ENCODE assay signal across 23 cellular contexts in the genomic region with DNA sequence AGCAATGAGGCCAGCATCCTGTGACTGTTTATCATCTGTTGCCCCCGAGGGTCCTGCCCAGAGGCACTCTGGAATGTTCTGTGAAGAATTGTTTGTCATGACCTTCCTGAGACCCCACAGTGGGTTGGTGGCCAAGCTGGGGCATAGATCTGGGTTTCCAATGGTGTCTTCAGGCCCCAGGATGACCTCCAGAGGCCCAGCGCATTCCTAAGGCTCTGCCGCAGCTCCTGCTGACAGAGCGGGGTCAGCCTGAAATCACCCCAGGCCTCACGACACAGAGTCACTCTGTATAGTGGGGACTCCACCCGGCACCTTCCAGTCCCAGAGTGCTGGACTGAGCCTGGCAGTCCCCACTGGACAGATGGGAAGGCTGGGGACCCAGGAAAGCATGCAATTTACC. TPM values are rescaled to one million over a fixed set of nuclear protein-coding genes. Genes with fewer than 3 reads are reported as not detected.
DNase-seq lines count a peak whose midpoint lies in the region; ATAC-seq and TF ChIP-seq lines count a peak whose summit lies in the region.
"Had no signal": no experiment of that assay in that cellular context is flagged by ENCODE, and none has a peak within 500 bp of the region (broad histone marks: within the 10 kb centered on the region; RNA-seq: fewer than 3 reads in every experiment).

No MANE protein-coding gene starts in this region.

- peak overlapping the region; percentile 46 for H2AFZ ChIP-seq in osteoblast (ENCODE audit: low read length)

- H3K27ac ChIP-seq in SJCRH30 = peak overlapping the region; percentile 81
- H3K27ac ChIP-seq in osteoblast (ENCODE audit: low read depth, low read length) = peak overlapping the region; percentile 48
- no peak overlapping the region for H3K27ac ChIP-seq in thyroid gland
- H3K27ac ChIP-seq: A549, foreskin keratinocyte, neutrophil had no signal

- peak overlapping the region; percentile 15 for H3K4me2 ChIP-seq in osteoblast (ENCODE audit: insufficient read depth, low read length)
- H3K4me2 ChIP-seq: A549 had no signal

- H3K36me3 Mint-ChIP-seq in endothelial cell (ENCODE audit: low read depth, unreplicated experiment) = peaks cover 24% of the 10 kb centered on the region

- H3K4me3 ChIP-seq in SJCRH30 (no peak overlapping the region), osteoblast (ENCODE audit: insufficient read depth, low read length) (no peak overlapping the region), thyroid gland (replicated peaks in 1 of 3) (no peak overlapping the region)
- H3K4me3 ChIP-seq: A549 had no signal

- H3K79me2 ChIP-seq in osteoblast (ENCODE audit: insufficient read depth, low read length) = no peaks in the 10 kb centered on the region

- no peak for TF ChIP-seq POLR2A in thyroid gland (IDR thresholded peaks at IDR 0.05)

- H3K9me3 Mint-ChIP-seq in endothelial cell (ENCODE audit: unreplicated experiment) = no peaks in the 10 kb centered on the region
- H3K9me3 Mint-ChIP-seq: activated CD4-positive, alpha-beta memory T cell treated with anti-CD3 and anti-CD28 coated beads, Interleukin-2, amount 10 ng/mL, durations not matched to agents 7 days and 5 days; activated naive CD8-positive, alpha-beta T cell treated with anti-CD3 and anti-CD28 coated beads, Interleukin-2, amount 10 ng/mL, durations not matched to agents 7 days and 5 days had no signal

- H3K27me3 ChIP-seq in SJCRH30 (no peaks in the 10 kb centered on the region), osteoblast (ENCODE audit: insufficient read depth, low read length) (no peaks in the 10 kb centered on the region), thyroid gland (no peaks in the 10 kb centered on the region)
- H3K27me3 ChIP-seq: foreskin keratinocyte had no signal

- H3K9me3 ChIP-seq in SJCRH30 (replicated peaks) (no peaks in the 10 kb centered on the region), osteoblast (ENCODE audit: low read depth, low read length) (no peaks in the 10 kb centered on the region), thyroid gland (no peaks in the 10 kb centered on the region)
- H3K9me3 ChIP-seq: A549, neutrophil had no signal

- intact Hi-C loops in thyroid gland (cut with DNase I) = no loop called here

- WGBS in thyroid gland, 2 donors = 85% methylated on average over 5 of the region's 6 CpGs; no CpG with 5 or more reads in 1 of the 2 donors

- no peaks in the 10 kb centered on the region for H4K20me1 ChIP-seq in osteoblast (ENCODE audit: insufficient read depth, low read length)

- H3K4me1 ChIP-seq in SJCRH30 (peaks cover 59% of the 10 kb centered on the region), osteoblast (ENCODE audit: insufficient read depth, low read length) (peaks cover 18% of the 10 kb centered on the region), thyroid gland (peaks cover 0 to 7% of the 10 kb centered on the region in 2 donors)
- H3K4me1 ChIP-seq: A549, foreskin keratinocyte had no signal

- peak overlapping the region; percentile 36 for H3K27ac Mint-ChIP-seq in endothelial cell (ENCODE audit: unreplicated experiment)
- H3K27ac Mint-ChIP-seq: activated CD4-positive, alpha-beta memory T cell treated with anti-CD3 and anti-CD28 coated beads, Interleukin-2, amount 10 ng/mL, durations not matched to agents 7 days and 5 days; B cell had no signal

- peak; percentile 50 for DNase-seq in EL
- DNase-seq in SJCRH30 = peak in 1 of 2 experiments; percentile 67
- DNase-seq in endothelial cell (ENCODE audit: low spot score) = no peak
- peak; percentile 76 for DNase-seq in osteoblast (ENCODE audit: insufficient read length, low spot score, missing footprints)
- DNase-seq in NCI-H2227 treated with DMSO at 0.1 percent for 48 hours (lab: John Stamatoyannopoulos, UW) = no peak
- no peak for DNase-seq in thyroid gland
- DNase-seq in nucleus accumbens (lab: John Stamatoyannopoulos, UW) = no peak
- DNase-seq: activated CD4-positive, alpha-beta memory T cell treated with anti-CD3 and anti-CD28 coated beads, Interleukin-2, amount 10 ng/mL, durations not matched to agents 7 days and 5 days; activated CD4-positive, CD25-positive, alpha-beta regulatory T cell; activated effector memory CD4-positive, alpha-beta T cell treated with Interleukin-2 at 50 U/mL for 16 hours; activated naive CD8-positive, alpha-beta T cell treated with anti-CD3 and anti-CD28 coated beads, Interleukin-2, amount 10 ng/mL, durations not matched to agents 7 days and 5 days; effector CD8-positive, alpha-beta T cell; foreskin keratinocyte; hypothalamus; NCI-H1092 treated with DMSO at 0.1 percent for 48 hours; NCI-H1930; NCI-H774; Right ventricle myocardium superior had no signal

- no peak for ATAC-seq in HG03139 (IDR thresholded peaks at IDR 0.05; ENCODE audit: unreplicated experiment)
- ATAC-seq: A549, esophagus mucosa, foreskin keratinocyte had no signal

- no peak overlapping the region for H3K4me3 Mint-ChIP-seq in endothelial cell (ENCODE audit: unreplicated experiment)
- H3K4me3 Mint-ChIP-seq: activated CD4-positive, alpha-beta memory T cell treated with anti-CD3 and anti-CD28 coated beads, Interleukin-2, amount 10 ng/mL, durations not matched to agents 7 days and 5 days; activated naive CD8-positive, alpha-beta T cell treated with anti-CD3 and anti-CD28 coated beads, Interleukin-2, amount 10 ng/mL, durations not matched to agents 7 days and 5 days; B cell had no signal

- TF ChIP-seq CTCF in endothelial cell (IDR thresholded peaks at IDR 0.05; ENCODE audit: unreplicated experiment) (no peak), osteoblast (IDR thresholded peaks at IDR 0.05; ENCODE audit: extremely low read depth, low read depth, low read length) (no peak), thyroid gland (IDR thresholded peaks at IDR 0.05) (no peak)

- peaks cover 39% of the 10 kb centered on the region for H3K4me1 Mint-ChIP-seq in endothelial cell (ENCODE audit: unreplicated experiment)
- H3K4me1 Mint-ChIP-seq: activated CD4-positive, alpha-beta memory T cell treated with anti-CD3 and anti-CD28 coated beads, Interleukin-2, amount 10 ng/mL, durations not matched to agents 7 days and 5 days; activated naive CD8-positive, alpha-beta T cell treated with anti-CD3 and anti-CD28 coated beads, Interleukin-2, amount 10 ng/mL, durations not matched to agents 7 days and 5 days; B cell had no signal

- H3K36me3 ChIP-seq in SJCRH30 (peaks cover 38% of the 10 kb centered on the region), osteoblast (ENCODE audit: insufficient read depth, low read length) (peaks cover 10% of the 10 kb centered on the region), thyroid gland (peaks cover 0 to 6% of the 10 kb centered on the region in 2 donors)
- H3K36me3 ChIP-seq: neutrophil had no signal

- H3K27me3 Mint-ChIP-seq in endothelial cell (ENCODE audit: unreplicated experiment) = peaks cover 14% of the 10 kb centered on the region
- H3K27me3 Mint-ChIP-seq: activated CD4-positive, alpha-beta memory T cell treated with anti-CD3 and anti-CD28 coated beads, Interleukin-2, amount 10 ng/mL, durations not matched to agents 7 days and 5 days; activated naive CD8-positive, alpha-beta T cell treated with anti-CD3 and anti-CD28 coated beads, Interleukin-2, amount 10 ng/mL, durations not matched to agents 7 days and 5 days; B cell had no signal

RNA-seq across cellular contexts. Expression of a gene that starts 17.7 kb away (rescaled TPM):
- total RNA-seq in SJCRH30 (2014; rRNA removed; shearing (Covaris generic)) = 16.9 and 17.6 TPM in 2 replicates
- total RNA-seq in endothelial cell (ENCODE audit: unreplicated experiment) (10.8 TPM), osteoblast (9.4 and 12.3 TPM in 2 replicates), thyroid gland (1 to 10 TPM; 6.0 to 9.9 (median 6.9) TPM)

Comparison
In these comparisons a context has a peak if more than half of its experiments do, and no peak if none do; other contexts are left out.
1. DNase-seq: peak in EL (single experiment) and osteoblast (single experiment); none in endothelial cell (single experiment), NCI-H2227 treated with DMSO at 0.1 percent for 48 hours (single experiment), thyroid gland (0 of 2) and nucleus accumbens (0 of 56).
2. H3K27ac ChIP-seq: peak in SJCRH30 (single experiment) and osteoblast (single experiment); none in thyroid gland (0 of 3).